Comparison of ENCODE assay signal across 20 cellular contexts in the genomic region with DNA sequence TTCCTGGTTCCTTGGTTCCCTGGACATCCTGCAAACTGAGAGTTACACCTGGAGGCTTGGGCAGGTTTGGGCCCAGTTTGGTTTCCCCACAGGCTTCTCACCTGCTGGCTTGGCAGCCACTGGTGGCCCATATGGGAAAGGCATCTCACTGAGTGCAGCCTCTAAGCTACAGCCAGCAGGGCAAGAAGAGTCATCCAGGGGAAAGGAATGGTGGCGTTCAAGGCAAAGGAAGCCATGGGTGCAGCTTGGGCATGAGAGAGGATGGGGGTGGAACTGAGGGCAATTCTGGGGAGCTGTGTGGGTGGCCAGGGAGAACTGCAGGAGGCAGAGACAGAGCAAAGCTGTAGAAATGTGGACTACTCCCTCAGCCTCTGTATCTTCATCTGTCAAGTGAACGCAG.
"Had no signal": no experiment of that assay in that cellular context is flagged by ENCODE, and none has a peak within 500 bp of the region (broad histone marks: within the 10 kb centered on the region; RNA-seq: fewer than 3 reads in every experiment).

No MANE protein-coding gene starts in this region.

- H3K4me1 ChIP-seq: breast epithelium had no signal

- H3K9me3 Mint-ChIP-seq: activated CD4-positive, alpha-beta T cell treated with anti-CD3 and anti-CD28 coated beads, Interleukin-2, amount 10 ng/mL, durations not matched to agents 7 days and 5 days; activated CD8-positive, alpha-beta T cell treated with anti-CD3 and anti-CD28 coated beads for 36 hours; activated T-helper 1 cell treated with anti-CD3 and anti-CD28 coated beads, Interleukin-12 subunit alpha, Interleukin-12 subunit beta, Interleukin-2, Interleukin-4 antibody, amounts not matched to agents 30 ng/mL and 10 ng/mL and 1 ng/mL, durations not matched to agents 14 hours and 24 hours and 36 hours; memory B cell; nephron progenitor cell; stimulated activated memory B cell treated with anti-CD40 and anti-IgM and Interleukin-4, amounts not matched to agents 10 μg/mL and 1 μg/mL and 100 μg/mL, for 72 hours had no signal

- H3K27ac ChIP-seq: breast epithelium, parathyroid adenoma, transverse colon had no signal

- H3K4me3 Mint-ChIP-seq: activated CD4-positive, alpha-beta T cell treated with anti-CD3 and anti-CD28 coated beads, Interleukin-2, amount 10 ng/mL, durations not matched to agents 7 days and 5 days; activated CD8-positive, alpha-beta memory T cell treated with anti-CD3 and anti-CD28 coated beads, Interleukin-2, amount 10 ng/mL, durations not matched to agents 7 days and 5 days; activated CD8-positive, alpha-beta T cell treated with anti-CD3 and anti-CD28 coated beads for 36 hours; activated naive CD8-positive, alpha-beta T cell; activated T-helper 1 cell treated with anti-CD3 and anti-CD28 coated beads, Interleukin-12 subunit alpha, Interleukin-12 subunit beta, Interleukin-2, Interleukin-4 antibody, amounts not matched to agents 30 ng/mL and 10 ng/mL and 1 ng/mL, durations not matched to agents 14 hours and 24 hours and 36 hours; memory B cell; nephron progenitor cell; stimulated activated memory B cell treated with anti-CD40 and anti-IgM and Interleukin-4, amounts not matched to agents 10 μg/mL and 1 μg/mL and 100 μg/mL, for 72 hours had no signal

- H3K36me3 ChIP-seq: breast epithelium, transverse colon had no signal

- H2AFZ ChIP-seq: parathyroid adenoma had no signal

- H3K79me2 ChIP-seq: parathyroid adenoma had no signal

- H3K36me3 Mint-ChIP-seq: activated CD8-positive, alpha-beta memory T cell treated with anti-CD3 and anti-CD28 coated beads, Interleukin-2, amount 10 ng/mL, durations not matched to agents 7 days and 5 days; activated naive CD8-positive, alpha-beta T cell; memory B cell; stimulated activated memory B cell treated with anti-CD40 and anti-IgM and Interleukin-4, amounts not matched to agents 10 μg/mL and 1 μg/mL and 100 μg/mL, for 72 hours had no signal

- DNase-seq: activated CD4-positive, alpha-beta T cell treated with anti-CD3 and anti-CD28 coated beads, Interleukin-2, amount 10 ng/mL, durations not matched to agents 7 days and 5 days; activated CD8-positive, alpha-beta memory T cell treated with anti-CD3 and anti-CD28 coated beads, Interleukin-2, amount 10 ng/mL, durations not matched to agents 7 days and 5 days; activated CD8-positive, alpha-beta T cell treated with anti-CD3 and anti-CD28 coated beads for 36 hours; activated naive CD4-positive, alpha-beta T cell; activated T-cell treated with anti-CD3 and anti-CD28 coated beads for 4 hours; foreskin fibroblast; left colon; mucosa of descending colon; nephron progenitor cell; small intestine; stimulated activated CD4-positive, alpha-beta T cell treated with anti-CD3 and anti-CD28 coated beads, Interleukin-15, amount 100 ng/mL, for 24 hours; transverse colon had no signal

- H3K27ac Mint-ChIP-seq: activated CD4-positive, alpha-beta T cell treated with anti-CD3 and anti-CD28 coated beads, Interleukin-2, amount 10 ng/mL, durations not matched to agents 7 days and 5 days; activated CD8-positive, alpha-beta memory T cell treated with anti-CD3 and anti-CD28 coated beads, Interleukin-2, amount 10 ng/mL, durations not matched to agents 7 days and 5 days; activated CD8-positive, alpha-beta T cell treated with anti-CD3 and anti-CD28 coated beads for 36 hours; activated naive CD8-positive, alpha-beta T cell; activated T-helper 1 cell treated with anti-CD3 and anti-CD28 coated beads, Interleukin-12 subunit alpha, Interleukin-12 subunit beta, Interleukin-2, Interleukin-4 antibody, amounts not matched to agents 30 ng/mL and 10 ng/mL and 1 ng/mL, durations not matched to agents 14 hours and 24 hours and 36 hours; memory B cell; nephron progenitor cell; stimulated activated memory B cell treated with anti-CD40 and anti-IgM and Interleukin-4, amounts not matched to agents 10 μg/mL and 1 μg/mL and 100 μg/mL, for 72 hours had no signal

- H3K4me3 ChIP-seq: breast epithelium, mucosa of descending colon, transverse colon had no signal

- ATAC-seq: activated CD4-positive, CD25-positive, alpha-beta regulatory T cell treated with anti-CD3 and anti-CD28 coated beads, Interleukin-2, amount 50 U/mL, for 24 hours; activated CD8-positive, alpha-beta memory T cell treated with anti-CD3 and anti-CD28 coated beads, Interleukin-2, amount 10 ng/mL, durations not matched to agents 7 days and 5 days; activated CD8-positive, alpha-beta T cell treated with anti-CD3 and anti-CD28 coated beads for 36 hours; left colon; mucosa of descending colon; sciatic nerve; stimulated activated memory B cell treated with anti-CD40 and anti-IgM and Interleukin-4, amounts not matched to agents 10 μg/mL and 1 μg/mL and 100 μg/mL, for 72 hours had no signal

- H3K9me3 ChIP-seq: breast epithelium, mucosa of descending colon, transverse colon had no signal

- H3K27me3 ChIP-seq: breast epithelium, transverse colon had no signal
